20 cellular contexts compared by ENCODE assay signal in genomic region chr4:17605236-17605635, GRCh38.
"Had no signal": no experiment of that assay in that cellular context is flagged by ENCODE, and none has a peak within 500 bp of the region (broad histone marks: within the 10 kb centered on the region; RNA-seq: fewer than 3 reads in every experiment).

No MANE protein-coding gene starts in this region.

- H3K4me1 Mint-ChIP-seq: endodermal cell, natural killer cell had no signal

- H3K4me1 ChIP-seq: prostate gland, spleen, upper lobe of right lung had no signal

- H3K27ac Mint-ChIP-seq: activated naive CD8-positive, alpha-beta T cell; natural killer cell had no signal

- H3K36me3 ChIP-seq: prostate gland had no signal

- H3K4me3 ChIP-seq: prostate gland, SK-N-MC, spleen, thoracic aorta, upper lobe of right lung had no signal

- H3K27ac ChIP-seq: brain microvascular endothelial cell, prostate gland, SK-N-MC, spleen, thoracic aorta, upper lobe of right lung had no signal

- H3K27me3 Mint-ChIP-seq: activated naive CD8-positive, alpha-beta T cell had no signal

- H3K27me3 ChIP-seq: brain microvascular endothelial cell, spleen, upper lobe of right lung had no signal

- H3K9me3 Mint-ChIP-seq: endodermal cell, natural killer cell had no signal

- H3K4me3 Mint-ChIP-seq: activated naive CD8-positive, alpha-beta T cell; endodermal cell; natural killer cell had no signal

- DNase-seq: activated CD4-positive, alpha-beta T cell treated with anti-CD3 and anti-CD28 coated beads, Interleukin-2, amount 50 U/mL, for 1 hour; activated effector memory CD4-positive, alpha-beta T cell treated with anti-CD3 and anti-CD28 coated beads, Interleukin-2, amount 50 U/mL, for 16 hours; brain microvascular endothelial cell; cerebellar nuclear complex; dermis blood vessel endothelial cell; endodermal cell; glutamatergic neuron; kidney glomerular epithelial cell; left ventricle myocardium superior; mesenchymal stem cell; natural killer cell; nucleus accumbens; spleen; upper lobe of right lung had no signal

- ATAC-seq: activated CD4-positive, CD25-positive, alpha-beta regulatory T cell treated with anti-CD3 and anti-CD28 coated beads, Interleukin-2, amount 50 U/mL, for 24 hours; left ventricle myocardium superior; natural killer cell; sciatic nerve; upper lobe of right lung had no signal

- H3K9me3 ChIP-seq: prostate gland, spleen, thoracic aorta, upper lobe of right lung had no signal
